ENCODE assay signal across 8 cellular contexts in genomic region chr7:33185786-33186185, GRCh38. TPM values are rescaled to one million over a fixed set of nuclear protein-coding genes. Genes with fewer than 3 reads are reported as not detected.
DNase-seq lines count a peak whose midpoint lies in the region; ATAC-seq, FAIRE-seq and TF ChIP-seq lines count a peak whose summit lies in the region.

No MANE protein-coding gene starts in this region.

- H3K27ac ChIP-seq in HUES64 (ENCODE audit: low read depth, low read length) (no peak overlapping the region), endothelial cell of umbilical vein (ENCODE audit: insufficient read depth, low read depth, low read length) (no peak overlapping the region)
- H3K27ac ChIP-seq in naive thymus-derived CD4-positive, alpha-beta T cell (ENCODE audit: low read depth, low read length), result no peak overlapping the region

- no peaks in the 10 kb centered on the region for H3K9me1 ChIP-seq in endothelial cell of umbilical vein (replicated peaks; ENCODE audit: control insufficient read depth, extremely low read depth, insufficient read depth, low read length)

- no TSS peak for BruUV-seq in endothelial cell of umbilical vein (replicated peaks; lab: Mats Ljungman, UMichigan)

- H3K9me3 ChIP-seq in HUES64 (ENCODE audit: insufficient read depth, low read depth, low read length) (0 out of 2 replicates have a peak, but pooled peaks cover 2% of the 10 kb centered on the region), endothelial cell of umbilical vein (replicated peaks; ENCODE audit: control insufficient read depth, insufficient read depth, low read length) (no peaks in the 10 kb centered on the region)
- H3K9me3 ChIP-seq in naive thymus-derived CD4-positive, alpha-beta T cell (ENCODE audit: control insufficient read depth in 2 of 3, low read length in 3 of 3), result no peaks in the 10 kb centered on the region

- peak; percentile 34 to 52 for TF ChIP-seq CTCF in endothelial cell of umbilical vein (IDR thresholded peaks at IDR 0.05; ENCODE audit: extremely low read depth in 1 of 2, insufficient read depth in 1 of 2, low read depth in 1 of 2, low read length in 2 of 2)

- no peaks in the 10 kb centered on the region for H3K79me2 ChIP-seq in endothelial cell of umbilical vein (ENCODE audit: control insufficient read depth, insufficient read depth, low read length)

- H3K4me1 ChIP-seq in HUES64 (ENCODE audit: insufficient read depth, low read length) (peaks cover 8% of the 10 kb centered on the region), endothelial cell of umbilical vein (ENCODE audit: control insufficient read depth, extremely low read depth, insufficient read depth, low read length) (no peaks in the 10 kb centered on the region)
- H3K4me1 ChIP-seq in naive thymus-derived CD4-positive, alpha-beta T cell (ENCODE audit: control insufficient read depth in 2 of 2, insufficient read depth in 2 of 2, low read length in 2 of 2), result peaks cover 0 to 2% of the 10 kb centered on the region in 2 donors

- peak; percentile 84 for ATAC-seq in GM19467 (IDR thresholded peaks at IDR 0.05; ENCODE audit: unreplicated experiment)
- ATAC-seq in naive thymus-derived CD4-positive, alpha-beta T cell, result peak; percentile 61

- CTCF ChIA-PET in endothelial cell of umbilical vein (lab: Charles Lee), result interaction anchor here (0.7 to 7.3 kb wide), 19 partner anchors 9 to 1135 kb away, joined by 3 to 109 read pairs (median 4); no protein-coding TSS in a partner anchor
- CTCF ChIA-PET in naive thymus-derived CD4-positive, alpha-beta T cell (lab: Charles Lee), result interaction anchor here (0.7 to 1.5 kb wide), 4 partner anchors 9 to 747 kb away, joined by 3 to 9 read pairs (median 4); no protein-coding TSS in a partner anchor

- DNase-seq in DMS53 treated with DMSO at 0.1 percent for 48 hours (lab: John Stamatoyannopoulos, UW; ENCODE audit: unreplicated experiment) (peak; percentile 82), OCI-M2 (lab: John Stamatoyannopoulos, UW; ENCODE audit: unreplicated experiment) (peak; percentile 31), endothelial cell of umbilical vein (ENCODE audit: low read depth, low spot score) (peak; percentile 63), GF-D8 (lab: John Stamatoyannopoulos, UW) (no peak), ureter (ENCODE audit: low spot score) (no peak)
- DNase-seq in naive thymus-derived CD4-positive, alpha-beta T cell, result peak in 5 of 9 donors; percentile 22 to 40 (median 33)

- H3K9ac ChIP-seq in HUES64 (ENCODE audit: low read depth, low read length), result no peak overlapping the region
- H3K9ac ChIP-seq in endothelial cell of umbilical vein (replicated peaks; ENCODE audit: extremely low read depth, insufficient read depth, low read length), result no peak overlapping the region

- H3K36me3 Mint-ChIP-seq in naive thymus-derived CD4-positive, alpha-beta T cell, result peaks cover 0 to 16% (median 5%) of the 10 kb centered on the region in 5 donors

- H3K4me3 ChIP-seq in HUES64 (ENCODE audit: low read length) (0 out of 2 replicates have a peak overlapping the region, but pooled peaks have one; percentile 4), endothelial cell of umbilical vein (replicated peaks in 1 of 3; ENCODE audit: insufficient read depth in 1 of 3, low read depth in 1 of 3, low read length in 3 of 3) (no peak overlapping the region)
- H3K4me3 ChIP-seq in naive thymus-derived CD4-positive, alpha-beta T cell (ENCODE audit: low read length), result no peak overlapping the region

- intact Hi-C loops in endothelial cell of umbilical vein (cut with micrococcal nuclease), result loop anchor here (1.0 to 10.0 kb wide), 7 partner anchors 237 to 903 kb away; no protein-coding TSS in a partner anchor
- intact Hi-C loops in naive thymus-derived CD4-positive, alpha-beta T cell (cut with micrococcal nuclease), result loop anchor here (1.0 kb wide), 2 partner anchors 710 to 748 kb away; no protein-coding TSS in a partner anchor

- no peaks in the 10 kb centered on the region for H3K36me3 ChIP-seq in HUES64 (ENCODE audit: insufficient read depth, low read length)
- H3K36me3 ChIP-seq in endothelial cell of umbilical vein (ENCODE audit: control insufficient read depth in 2 of 2, extremely low read depth in 1 of 2, insufficient read depth in 2 of 2, low read length in 2 of 2), result no peaks in the 10 kb centered on the region
- peaks cover 0 to 2% (median 0%) of the 10 kb centered on the region in 3 experiments for H3K36me3 ChIP-seq in naive thymus-derived CD4-positive, alpha-beta T cell (ENCODE audit: control insufficient read depth in 2 of 3, insufficient read depth in 3 of 3, low read length in 3 of 3)

- H3K9me3 Mint-ChIP-seq in naive thymus-derived CD4-positive, alpha-beta T cell, result peaks cover 0 to 3% (median 0%) of the 10 kb centered on the region in 11 donors

- no peaks in the 10 kb centered on the region for H4K20me1 ChIP-seq in endothelial cell of umbilical vein (replicated peaks; ENCODE audit: control insufficient read depth, extremely low read depth, insufficient read depth, low read length)

- FAIRE-seq in endothelial cell of umbilical vein (lab: Jason Lieb, UNC), result peak; percentile 61

- no peaks in the 10 kb centered on the region for H3K27me3 ChIP-seq in HUES64 (ENCODE audit: insufficient read depth, low read length)
- H3K27me3 ChIP-seq in endothelial cell of umbilical vein (ENCODE audit: control insufficient read depth in 2 of 2, insufficient read depth in 2 of 2, low read length in 2 of 2), result no peaks in the 10 kb centered on the region
- H3K27me3 ChIP-seq in naive thymus-derived CD4-positive, alpha-beta T cell (ENCODE audit: control insufficient read depth in 2 of 2, insufficient read depth in 2 of 2, low read length in 2 of 2), result no peaks in the 10 kb centered on the region

- dilution Hi-C loops in endothelial cell of umbilical vein (cut with MboI; ENCODE audit: extremely low pct_ligation_motif_present, low sequenced_read_pairs), result no loop called here

- no peak overlapping the region for H2AFZ ChIP-seq in endothelial cell of umbilical vein (ENCODE audit: low read depth, low read length)

- no peak overlapping the region for H3K27ac Mint-ChIP-seq in naive thymus-derived CD4-positive, alpha-beta T cell

- H3K27me3 Mint-ChIP-seq in naive thymus-derived CD4-positive, alpha-beta T cell, result no peaks in the 10 kb centered on the region

- no peak for TF ChIP-seq POLR2A in endothelial cell of umbilical vein (IDR thresholded peaks at IDR 0.05; ENCODE audit: low read depth, low read length)

- no peak overlapping the region for H3K4me3 Mint-ChIP-seq in naive thymus-derived CD4-positive, alpha-beta T cell

- WGBS in HUES64, result 58% methylated on average over 3 of the region's 3 CpGs

- POLR2A ChIA-PET in endothelial cell of umbilical vein (lab: Charles Lee), result no interaction called here
- POLR2A ChIA-PET in naive thymus-derived CD4-positive, alpha-beta T cell (lab: Charles Lee), result no interaction called here

- no peak overlapping the region for H3K4me2 ChIP-seq in endothelial cell of umbilical vein (ENCODE audit: insufficient read depth, low read length)

- H3K4me1 Mint-ChIP-seq in naive thymus-derived CD4-positive, alpha-beta T cell, result peaks cover 3 to 12% (median 7%) of the 10 kb centered on the region in 7 donors

TF ChIP-seq in endothelial cell of umbilical vein, 7 proteins besides CTCF, POLR2A, EP300 and RAD21:
- TF ChIP-seq EZH2 (IDR thresholded peaks at IDR 0.05; ENCODE audit: borderline replicate concordance, low read depth, low read length, severe bottlenecking), result no peak
- TF ChIP-seq JUN (IDR thresholded peaks at IDR 0.05; ENCODE audit: borderline replicate concordance, insufficient read depth, insufficient read length, low read depth), result no peak
- TF ChIP-seq POLR2AphosphoS5 (IDR thresholded peaks at IDR 0.05; ENCODE audit: insufficient read depth, low read depth, low read length), result no peak
- no peak for TF ChIP-seq MYC (IDR thresholded peaks at IDR 0.05; ENCODE audit: low read depth, low read length)
- TF ChIP-seq GATA2 (IDR thresholded peaks at IDR 0.05; ENCODE audit: insufficient read depth, insufficient read length, low read depth, low read length), result no peak
- TF ChIP-seq, protein P1, sequence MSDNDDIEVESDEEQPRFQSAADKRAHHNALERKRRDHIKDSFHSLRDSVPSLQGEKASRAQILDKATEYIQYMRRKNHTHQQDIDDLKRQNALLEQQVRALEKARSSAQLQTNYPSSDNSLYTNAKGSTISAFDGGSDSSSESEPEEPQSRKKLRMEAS (IDR thresholded peaks at IDR 0.05; ENCODE audit: insufficient read depth, insufficient read length), result no peak
- TF ChIP-seq FOS (IDR thresholded peaks at IDR 0.05; ENCODE audit: borderline replicate concordance, insufficient read depth, low read length), result no peak

RNA-seq across cellular contexts. Expression of gene BBS9, which starts 56.4 kb away (rescaled TPM):
- polyA plus RNA-seq in HUES64 (2013, experiment 1 of 2), result 16.8 TPM
- 21.7 TPM for polyA plus RNA-seq in HUES64 (2013, experiment 2 of 2)
- total RNA-seq in endothelial cell of umbilical vein, result 14.1 and 17.4 TPM in 2 replicates
- polyA plus RNA-seq in endothelial cell of umbilical vein, result 5.0 and 5.7 TPM in 2 replicates
- polyA plus RNA-seq in endothelial cell of umbilical vein (2011; cell fraction: cytosol; rRNA removed), result 6.3 and 6.7 TPM in 2 replicates
- 12.8 and 13.5 TPM in 2 replicates for polyA plus RNA-seq in endothelial cell of umbilical vein (2011; cell fraction: nucleus; rRNA removed)
- polyA plus RNA-seq in endothelial cell of umbilical vein (2012), result 6.9 and 7.1 TPM in 2 replicates
- 31.6 and 31.9 TPM in 2 replicates for polyA minus RNA-seq in endothelial cell of umbilical vein
- 8.4 TPM for polyA minus RNA-seq in endothelial cell of umbilical vein (2011; cell fraction: cytosol; rRNA and poly(A)+ RNA removed)
- polyA minus RNA-seq in endothelial cell of umbilical vein (2011; cell fraction: nucleus; rRNA and poly(A)+ RNA removed), result 70.8 and 79.2 TPM in 2 replicates
- total RNA-seq in naive thymus-derived CD4-positive, alpha-beta T cell, result 10 to 100 TPM; 11.7 to 31.0 (median 28.3) TPM
- polyA plus RNA-seq in naive thymus-derived CD4-positive, alpha-beta T cell, result 10 to 100 TPM; 11.1 to 13.1 TPM
- 22.7 TPM for total RNA-seq in ureter

Comparison
In these comparisons a context has a peak if more than half of its experiments do, and no peak if none do; other contexts are left out.
1. DNase-seq: peak in DMS53 treated with DMSO at 0.1 percent for 48 hours (single experiment), OCI-M2 (single experiment), endothelial cell of umbilical vein (single experiment) and naive thymus-derived CD4-positive, alpha-beta T cell (5 of 9); none in GF-D8 (single experiment) and ureter (single experiment).